12 cellular contexts compared by ENCODE assay signal in the genomic region with DNA sequence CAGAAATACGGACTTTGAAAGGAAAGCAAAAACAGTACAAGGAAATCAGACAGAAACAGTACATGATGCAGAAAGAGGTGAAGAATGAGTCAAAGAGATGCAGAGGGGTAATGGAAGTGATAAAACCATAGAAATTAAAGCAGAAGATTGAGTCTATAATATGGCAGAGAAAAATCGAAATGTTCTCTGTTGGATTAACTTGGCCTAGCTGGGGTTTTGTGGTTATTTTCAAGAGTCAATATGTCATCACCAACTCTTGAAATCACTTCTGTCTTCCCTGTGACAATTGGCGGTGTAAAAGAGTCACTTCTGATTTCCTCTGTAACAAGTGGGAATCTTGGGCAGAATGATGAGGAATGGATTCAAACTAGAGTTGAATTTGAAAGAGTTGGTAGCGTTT. TPM values are rescaled to one million over a fixed set of nuclear protein-coding genes. Genes with fewer than 3 reads are reported as not detected.
A peak's percentile ranks its signal among the peaks of the same experiment; 100 is the strongest.
DNase-seq lines count a peak whose midpoint lies in the region; ATAC-seq and TF ChIP-seq lines count a peak whose summit lies in the region.
"Had no signal": no experiment of that assay in that cellular context is flagged by ENCODE, and none has a peak within 500 bp of the region (broad histone marks: within the 10 kb centered on the region; RNA-seq: fewer than 3 reads in every experiment).

No MANE protein-coding gene starts in this region.

- H3K36me3 Mint-ChIP-seq in activated CD4-positive, alpha-beta memory T cell treated with anti-CD3 and anti-CD28 coated beads for 36 hours = peaks cover 61% of the 10 kb centered on the region

- no peaks in the 10 kb centered on the region for H3K9me3 Mint-ChIP-seq in activated CD4-positive, alpha-beta memory T cell treated with anti-CD3 and anti-CD28 coated beads for 36 hours

- H3K27me3 Mint-ChIP-seq in activated CD4-positive, alpha-beta memory T cell treated with anti-CD3 and anti-CD28 coated beads for 36 hours = no peaks in the 10 kb centered on the region

- no peaks in the 10 kb centered on the region for H3K27me3 ChIP-seq in left ventricle myocardium inferior (ENCODE audit: low read depth)
- H3K27me3 ChIP-seq in right cardiac atrium (ENCODE audit: control insufficient read depth, insufficient read depth) = no peaks in the 10 kb centered on the region
- no peaks in the 10 kb centered on the region for H3K27me3 ChIP-seq in iPS-18a (ENCODE audit: control insufficient read depth, insufficient read depth, low read length)
- H3K27me3 ChIP-seq in upper lobe of right lung = no peaks in the 10 kb centered on the region
- H3K27me3 ChIP-seq: esophagus muscularis mucosa had no signal

- H3K27ac Mint-ChIP-seq in activated CD4-positive, alpha-beta memory T cell treated with anti-CD3 and anti-CD28 coated beads for 36 hours = peak overlapping the region; percentile 64

- POLR2A ChIA-PET in activated CD4-positive, alpha-beta memory T cell treated with anti-CD3 and anti-CD28 coated beads for 36 hours (lab: Charles Lee) = no interaction called here

- no peak for ATAC-seq in right cardiac atrium
- peak; percentile 19 for ATAC-seq in upper lobe of right lung

- no peaks in the 10 kb centered on the region for H3K9me3 ChIP-seq in left ventricle myocardium inferior (replicated peaks)
- H3K9me3 ChIP-seq in right cardiac atrium (ENCODE audit: control insufficient read depth, low read length) = no peaks in the 10 kb centered on the region
- no peaks in the 10 kb centered on the region for H3K9me3 ChIP-seq in iPS-18a (ENCODE audit: control insufficient read depth, low read depth, low read length)
- H3K9me3 ChIP-seq in upper lobe of right lung = no peaks in the 10 kb centered on the region
- H3K9me3 ChIP-seq: esophagus muscularis mucosa had no signal

- peak overlapping the region; percentile 33 for H3K4me3 Mint-ChIP-seq in activated CD4-positive, alpha-beta memory T cell treated with anti-CD3 and anti-CD28 coated beads for 36 hours

- CTCF ChIA-PET in activated CD4-positive, alpha-beta memory T cell treated with anti-CD3 and anti-CD28 coated beads for 36 hours (lab: Charles Lee) = interaction anchor here (1.0 kb wide), 1 partner anchor 41 kb away, joined by 4 read pairs; no protein-coding TSS in a partner anchor

- H3K4me1 ChIP-seq in left ventricle myocardium inferior (peaks cover 97% of the 10 kb centered on the region), right cardiac atrium (ENCODE audit: control insufficient read depth, insufficient read depth, low read length) (peaks cover 2% of the 10 kb centered on the region), iPS-18a (ENCODE audit: control insufficient read depth, low read depth, low read length) (peaks cover 6% of the 10 kb centered on the region), upper lobe of right lung (peaks cover 78% of the 10 kb centered on the region)

- H3K4me1 Mint-ChIP-seq in activated CD4-positive, alpha-beta memory T cell treated with anti-CD3 and anti-CD28 coated beads for 36 hours (ENCODE audit: low read depth) = peaks cover 70% of the 10 kb centered on the region

- H3K27ac ChIP-seq in left ventricle myocardium inferior (replicated peaks) = no peak overlapping the region
- H3K27ac ChIP-seq in right cardiac atrium (ENCODE audit: low read length) = no peak overlapping the region
- H3K27ac ChIP-seq in iPS-18a (ENCODE audit: low read length) = no peak overlapping the region
- no peak overlapping the region for H3K27ac ChIP-seq in upper lobe of right lung
- H3K27ac ChIP-seq: C4-2B, esophagus muscularis mucosa, skin epidermis had no signal

- no peak for DNase-seq in left ventricle myocardium inferior
- no peak for DNase-seq in right cardiac atrium
- no peak for DNase-seq in activated CD4-positive, alpha-beta memory T cell treated with anti-CD3 and anti-CD28 coated beads for 36 hours
- no peak for DNase-seq in upper lobe of right lung
- DNase-seq in GM19238 (ENCODE audit: insufficient read length, low spot score) = no peak
- DNase-seq in globus pallidus (ENCODE audit: low spot score) = no peak
- DNase-seq in 8988T = no peak
- DNase-seq: HCEC 1CT had no signal

- H3K9ac ChIP-seq in iPS-18a (ENCODE audit: low read length) = no peak overlapping the region

- WGBS in right cardiac atrium = 60% methylated on average over 4 of the region's 4 CpGs

- TF ChIP-seq CTCF in left ventricle myocardium inferior (IDR thresholded peaks at IDR 0.05; ENCODE audit: borderline replicate concordance) (no peak), upper lobe of right lung (IDR thresholded peaks at IDR 0.05) (no peak)

- H3K36me3 ChIP-seq in left ventricle myocardium inferior = peaks cover 62% of the 10 kb centered on the region
- H3K36me3 ChIP-seq in iPS-18a (ENCODE audit: control insufficient read depth, low read depth, low read length) = peaks cover 82% of the 10 kb centered on the region
- peaks cover 66% of the 10 kb centered on the region for H3K36me3 ChIP-seq in upper lobe of right lung

- intact Hi-C loops in left ventricle myocardium inferior (cut with micrococcal nuclease) = no loop called here
- intact Hi-C loops in right cardiac atrium (cut with DNase I) = no loop called here
- intact Hi-C loops in activated CD4-positive, alpha-beta memory T cell treated with anti-CD3 and anti-CD28 coated beads for 36 hours (cut with micrococcal nuclease) = no loop called here
- intact Hi-C loops in upper lobe of right lung (cut with DNase I) = no loop called here

- peak overlapping the region; percentile 1 for H3K4me3 ChIP-seq in left ventricle myocardium inferior
- H3K4me3 ChIP-seq in right cardiac atrium (ENCODE audit: low read length) = no peak overlapping the region
- H3K4me3 ChIP-seq in iPS-18a (ENCODE audit: low read length) = peak overlapping the region; percentile 3
- H3K4me3 ChIP-seq in upper lobe of right lung = no peak overlapping the region
- H3K4me3 ChIP-seq: esophagus muscularis mucosa, skin epidermis had no signal

RNA-seq across cellular contexts. Expression of gene YTHDF2, which starts 7.4 kb away (rescaled TPM):
- total RNA-seq in left ventricle myocardium inferior (32.1 TPM), right cardiac atrium (10 to 100 TPM; 34.0 to 43.3 (median 36.1) TPM), upper lobe of right lung (65.8 TPM)
- polyA plus RNA-seq in right cardiac atrium = 27.2 TPM
- 10 to 100 TPM; 74.3 to 80.1 TPM for total RNA-seq in activated CD4-positive, alpha-beta memory T cell treated with anti-CD3 and anti-CD28 coated beads for 36 hours

Comparison
In these comparisons a context has a peak if more than half of its experiments do, and no peak if none do; other contexts are left out.
1. H3K4me3 ChIP-seq: peak in left ventricle myocardium inferior (single experiment) and iPS-18a (single experiment); none in right cardiac atrium (single experiment) and upper lobe of right lung (single experiment).